In genomic region chr10:61451357-61451756, GRCh38 we compare ENCODE assay signal across 26 cellular contexts. TPM values are rescaled to one million over a fixed set of nuclear protein-coding genes. Genes with fewer than 3 reads are reported as not detected.
A peak's percentile ranks its signal among the peaks of the same experiment; 100 is the strongest.
DNase-seq lines count a peak whose midpoint lies in the region; ATAC-seq and TF ChIP-seq lines count a peak whose summit lies in the region.
"Had no signal": no experiment of that assay in that cellular context is flagged by ENCODE, and none has a peak within 500 bp of the region (broad histone marks: within the 10 kb centered on the region; RNA-seq: fewer than 3 reads in every experiment).

No MANE protein-coding gene starts in this region.

- no peak overlapping the region; the same call in 1 of the 2 replicates for H3K27ac ChIP-seq in DND-41 (ENCODE audit: low read length)
- H3K27ac ChIP-seq: SK-N-MC had no signal

- H3K36me3 ChIP-seq in DND-41 (ENCODE audit: insufficient read depth, low read length), result no peaks in the 10 kb centered on the region
- H3K36me3 ChIP-seq: MG63 had no signal

- no peaks in the 10 kb centered on the region for H4K20me1 ChIP-seq in DND-41 (ENCODE audit: insufficient read depth, low read length)

- no peak overlapping the region for H3K9ac ChIP-seq in DND-41 (ENCODE audit: low read depth, low read length)

- H3K27me3 ChIP-seq in DND-41 (ENCODE audit: insufficient read depth, low read length, poor library complexity), result no peaks in the 10 kb centered on the region
- H3K27me3 ChIP-seq: MG63 had no signal

- DNase-seq in DND-41, result no peak
- peak; percentile 5 for DNase-seq in NCI-H69 (lab: John Stamatoyannopoulos, UW)
- DNase-seq in endothelial cell (ENCODE audit: low spot score), result no peak
- DNase-seq in occipital lobe (lab: John Stamatoyannopoulos, UW), result no peak
- no peak for DNase-seq in RPMI8226
- no peak for DNase-seq in mesenteric fat pad (ENCODE audit: low spot score)
- DNase-seq: 8988T, ACHN, Calu3, DMS79 treated with DMSO at 0.1 percent for 48 hours, Kasumi-1, MG63, NCI-H1105 treated with DMSO at 0.1 percent for 48 hours, NCI-H146, NCI-H1930, NCI-H2107, NCI-H446, NCI-H524 treated with DMSO at 0.1 percent for 48 hours, NCI-H82, SHP77 treated with DMSO at 0.1 percent for 48 hours had no signal

- H2AFZ ChIP-seq in DND-41 (ENCODE audit: low read depth, low read length), result no peak overlapping the region

- peaks cover 9% of the 10 kb centered on the region for H3K4me1 Mint-ChIP-seq in endothelial cell (ENCODE audit: unreplicated experiment)
- peaks cover 68% of the 10 kb centered on the region for H3K4me1 Mint-ChIP-seq in nephron

- H3K27ac Mint-ChIP-seq in endothelial cell (ENCODE audit: unreplicated experiment), result no peak overlapping the region
- H3K27ac Mint-ChIP-seq in nephron, result peak overlapping the region; percentile 95 to 97 (median 96)

- ATAC-seq in DND-41 (ENCODE audit: insufficient read depth, low read depth), result no peak
- ATAC-seq in GM19455 (IDR thresholded peaks at IDR 0.05; ENCODE audit: unreplicated experiment), result no peak
- ATAC-seq: HepG2 had no signal

- H3K27me3 Mint-ChIP-seq in endothelial cell (ENCODE audit: unreplicated experiment) (peaks cover 3% of the 10 kb centered on the region), nephron (ENCODE audit: low read depth) (peaks cover 46% of the 10 kb centered on the region)

- TF ChIP-seq CTCF in DND-41 (IDR thresholded peaks at IDR 0.05; ENCODE audit: borderline replicate concordance, extremely low read depth, low read length, poor library complexity, severe bottlenecking), result no peak
- TF ChIP-seq CTCF in endothelial cell (IDR thresholded peaks at IDR 0.05; ENCODE audit: unreplicated experiment), result no peak
- no peak for TF ChIP-seq CTCF in nephron (IDR thresholded peaks at IDR 0.05; ENCODE audit: unreplicated experiment in 3 of 3)

- H3K36me3 Mint-ChIP-seq in endothelial cell (ENCODE audit: low read depth, unreplicated experiment), result no peaks in the 10 kb centered on the region
- H3K36me3 Mint-ChIP-seq in nephron (ENCODE audit: low read depth), result peaks cover 5% of the 10 kb centered on the region

- H3K9me3 Mint-ChIP-seq in endothelial cell (ENCODE audit: unreplicated experiment) (no peaks in the 10 kb centered on the region), nephron (no peaks in the 10 kb centered on the region)

- no peaks in the 10 kb centered on the region for H3K79me2 ChIP-seq in DND-41 (ENCODE audit: insufficient read depth, low read length)

- no peak overlapping the region for H3K4me3 ChIP-seq in DND-41 (ENCODE audit: low read depth in 1 of 2, low read length in 2 of 2)
- H3K4me3 ChIP-seq: MG63, SK-N-MC had no signal

- H3K4me1 ChIP-seq in DND-41 (ENCODE audit: insufficient read depth, low read length), result peaks cover 11% of the 10 kb centered on the region

- H3K4me3 Mint-ChIP-seq in endothelial cell (ENCODE audit: unreplicated experiment), result peak overlapping the region; percentile 50
- H3K4me3 Mint-ChIP-seq in nephron, result peak overlapping the region; percentile 93 to 96 (median 95)

- H3K4me2 ChIP-seq in DND-41 (ENCODE audit: insufficient read depth, low read length), result 0 out of 2 replicates have a peak overlapping the region, but pooled peaks have one; percentile 54

- no peaks in the 10 kb centered on the region for H3K9me3 ChIP-seq in DND-41 (ENCODE audit: insufficient read depth, low read length, severe bottlenecking)
- H3K9me3 ChIP-seq: MG63 had no signal

RNA-seq across cellular contexts. Expression of gene TMEM26, which starts 1.8 kb away (rescaled TPM):
- total RNA-seq in endothelial cell (ENCODE audit: unreplicated experiment), result 0.15 TPM
- total RNA-seq in occipital lobe, result 0.47 TPM
- total RNA-seq in mesenteric fat pad, result 1.4 TPM
- total RNA-seq: Calu3, H7, HepG2, HT1080 had no signal
